In the genomic region with DNA sequence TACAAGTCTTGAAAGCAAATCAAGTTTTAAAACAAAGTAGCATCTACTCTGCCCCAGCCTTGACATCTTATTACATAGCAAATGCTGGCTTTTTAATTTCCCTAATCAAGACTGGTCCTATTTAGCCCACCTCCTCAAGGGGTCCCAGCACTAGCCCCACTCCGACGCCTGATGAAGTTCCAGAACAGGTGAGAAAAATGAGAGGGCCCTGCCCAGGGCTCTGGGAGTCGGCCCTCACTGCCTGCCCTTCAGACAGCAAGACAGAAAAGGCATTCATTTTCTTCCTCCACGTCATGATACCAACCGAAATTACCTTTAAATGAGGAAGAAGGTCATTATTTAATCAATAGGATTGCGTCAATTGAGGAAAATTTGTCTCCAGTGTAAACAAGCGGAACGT, we compare ENCODE assay signal across 22 cellular contexts.
DNase-seq lines count a peak whose midpoint lies in the region; ATAC-seq, FAIRE-seq and TF ChIP-seq lines count a peak whose summit lies in the region.
"Had no signal": no experiment of that assay in that cellular context is flagged by ENCODE, and none has a peak within 500 bp of the region (broad histone marks: within the 10 kb centered on the region; RNA-seq: fewer than 3 reads in every experiment).

No MANE protein-coding gene starts in this region.

- no peaks in the 10 kb centered on the region for H3K79me2 ChIP-seq in H1 (ENCODE audit: control insufficient read depth in 1 of 2, insufficient read depth in 2 of 2, low read length in 2 of 2)

- intact Hi-C loops in posterior vena cava (cut with DNase I): loop anchor here in 1 of 2 donors (10.0 kb wide), 1 partner anchor 88 kb away; no protein-coding TSS in a partner anchor

- H4K5ac ChIP-seq in H1 (ENCODE audit: insufficient read length, low read depth, low read length): no peak overlapping the region

- CTCF ChIA-PET in H1 (lab: Charles Lee; ENCODE audit: partially characterized antibody): interaction anchor here (4.0 to 20.1 kb wide), 3 partner anchors 9 to 203 kb away, joined by 22 to 890 read pairs (median 33); no protein-coding TSS in a partner anchor

- 89% methylated on average over 8 of the region's 8 CpGs; no CpG with 5 or more reads in 1 of the 2 experiments for WGBS in H1 (ENCODE audit: extremely low coverage in 1 of 2, insufficient coverage in 1 of 2, insufficient read length in 1 of 2, insufficient replicate concordance in 2 of 2, low coverage in 1 of 2, low lambda C conversion rate in 2 of 2, missing lambda C conversion rate in 1 of 2), 2 experiments

- 0 out of 2 replicates have a peak overlapping the region, but pooled peaks have one; percentile 16 for H2AFZ ChIP-seq in H1 (ENCODE audit: low read length)

- TF ChIP-seq CTCF in H1 (IDR thresholded peaks at IDR 0.05; ENCODE audit: control extremely low read depth in 1 of 3, insufficient read depth in 1 of 3, low read depth in 1 of 3, low read length in 3 of 3): no peak
- TF ChIP-seq CTCF in nephron progenitor cell (IDR thresholded peaks at IDR 0.05): no peak
- no peak for TF ChIP-seq CTCF in type B pancreatic cell (conservative IDR thresholded peaks at IDR 0.05)

- peaks cover 0 to 7% (median 1%) of the 10 kb centered on the region in 4 experiments; a peak in 2 of 7 replicates for H3K4me1 ChIP-seq in H1 (replicated peaks in 1 of 4; ENCODE audit: control insufficient read depth in 3 of 4, insufficient read depth in 4 of 4, low read length in 3 of 4)
- H3K4me1 ChIP-seq: HAP-1 had no signal

- peak overlapping the region; percentile 1 for H3K27ac Mint-ChIP-seq in nephron progenitor cell
- no peak overlapping the region for H3K27ac Mint-ChIP-seq in type B pancreatic cell
- H3K27ac Mint-ChIP-seq: CD4-positive, alpha-beta T cell had no signal

- no peaks in the 10 kb centered on the region for H3K79me1 ChIP-seq in H1 (ENCODE audit: low read depth, low read length)

- DNase-seq in NCI-H748 (lab: John Stamatoyannopoulos, UW; ENCODE audit: unreplicated experiment): peak; percentile 74
- DNase-seq in NCI-H748 treated with DMSO at 0.1 percent for 48 hours (lab: John Stamatoyannopoulos, UW): no peak
- DNase-seq in H1 (ENCODE audit: low read depth in 1 of 2, low spot score in 2 of 2): no peak
- DNase-seq in nephron progenitor cell: no peak
- DNase-seq in type B pancreatic cell (ENCODE audit: extremely low spot score, unreplicated experiment): no peak
- DNase-seq in NCI-H2196 (lab: John Stamatoyannopoulos, UW; ENCODE audit: unreplicated experiment): no peak
- DNase-seq in posterior vena cava (ENCODE audit: low spot score): no peak
- DNase-seq: AML-193; Caco-2; CD4-positive, alpha-beta T cell; DMS153; DMS79; GDM1; IMR-90 had no signal

- H2BK5ac ChIP-seq in H1 (ENCODE audit: low read depth, low read length): no peak overlapping the region

- no peak overlapping the region for H3K4me3 ChIP-seq in H1 (ENCODE audit: extremely low read depth in 1 of 4, insufficient read depth in 2 of 4, low read depth in 3 of 4, low read length in 4 of 4)
- H3K4me3 ChIP-seq: A549, HAP-1 had no signal

- H3K18ac ChIP-seq in H1 (ENCODE audit: extremely low read depth, low read length): no peak overlapping the region

- no peaks in the 10 kb centered on the region for H3K36me3 ChIP-seq in H1 (ENCODE audit: control insufficient read depth in 2 of 4, insufficient read depth in 4 of 4, low read length in 3 of 4)
- H3K36me3 ChIP-seq: HAP-1 had no signal

- H3K23ac ChIP-seq in H1 (ENCODE audit: insufficient read length): no peak overlapping the region

- H3K4me3 Mint-ChIP-seq in nephron progenitor cell: peak overlapping the region; percentile 2
- peak overlapping the region; percentile 12 for H3K4me3 Mint-ChIP-seq in type B pancreatic cell
- H3K4me3 Mint-ChIP-seq: CD4-positive, alpha-beta T cell had no signal

- H3K56ac ChIP-seq in H1 (replicated peaks; ENCODE audit: insufficient read length, low read depth, low read length): no peak overlapping the region

- H3K14ac ChIP-seq in H1 (ENCODE audit: insufficient read length): no peak overlapping the region

- H3K23me2 ChIP-seq in H1 (ENCODE audit: low read depth, low read length): no peaks in the 10 kb centered on the region

- FAIRE-seq in H1 (lab: Jason Lieb, UNC): no peak
- FAIRE-seq: A549, GM12892, GM18507, HTR-8/SVneo had no signal

- H3K9me3 Mint-ChIP-seq in nephron progenitor cell (no peaks in the 10 kb centered on the region), type B pancreatic cell (no peaks in the 10 kb centered on the region)
- H3K9me3 Mint-ChIP-seq: CD4-positive, alpha-beta T cell had no signal

- no peak overlapping the region for H2AK5ac ChIP-seq in H1 (ENCODE audit: low read depth, low read length)

- no peak overlapping the region for H4K91ac ChIP-seq in H1 (replicated peaks; ENCODE audit: insufficient read length, low read length)

- no peaks in the 10 kb centered on the region for H3K9me3 ChIP-seq in H1 (ENCODE audit: insufficient read depth in 2 of 2, low read depth in 1 of 2, low read length in 1 of 2)
- H3K9me3 ChIP-seq: A549, Caco-2, HAP-1 had no signal

- POLR2A ChIA-PET in H1 (lab: Charles Lee; ENCODE audit: partially characterized antibody): no interaction called here

- no peak for TF ChIP-seq POLR2A in H1 (IDR thresholded peaks at IDR 0.05; ENCODE audit: control extremely low read depth in 1 of 2, low read depth in 2 of 2, low read length in 2 of 2)

- H3K4me1 Mint-ChIP-seq in nephron progenitor cell (peaks cover 50% of the 10 kb centered on the region), type B pancreatic cell (ENCODE audit: unreplicated experiment) (peaks cover 47% of the 10 kb centered on the region)

- no peak overlapping the region for H2BK15ac ChIP-seq in H1 (ENCODE audit: low read length)

- no peak overlapping the region for H4K8ac ChIP-seq in H1 (ENCODE audit: extremely low read depth, insufficient read depth, low read length)

- no peak for TF ChIP-seq RAD21 in H1 (IDR thresholded peaks at IDR 0.05 in 1 of 2, conservative IDR thresholded peaks at IDR 0.05 in 1 of 2; ENCODE audit: low read depth in 2 of 2, low read length in 2 of 2)

- no peak overlapping the region for H3K27ac ChIP-seq in H1 (ENCODE audit: low read depth, low read length)
- H3K27ac ChIP-seq: 22Rv1, C4-2B had no signal

- H3K27me3 Mint-ChIP-seq in nephron progenitor cell (ENCODE audit: low read depth, poor library complexity) (peaks cover 67% of the 10 kb centered on the region), type B pancreatic cell (peaks cover 9% of the 10 kb centered on the region)

- H3K27me3 ChIP-seq in H1 (replicated peaks in 1 of 4; ENCODE audit: control insufficient read depth in 3 of 4, extremely low read depth in 1 of 4, insufficient read depth in 3 of 4, low read length in 3 of 4): no peaks in the 10 kb centered on the region

- no peak for ATAC-seq in GM21786 (IDR thresholded peaks at IDR 0.05; ENCODE audit: unreplicated experiment)
- ATAC-seq: A549 had no signal

- no peak overlapping the region for H2BK20ac ChIP-seq in H1 (ENCODE audit: low read length)

- no peak overlapping the region for H3K9ac ChIP-seq in H1 (replicated peaks in 1 of 4; ENCODE audit: extremely low read depth in 1 of 4, low read depth in 3 of 4, low read length in 3 of 4)

- H3K36me3 Mint-ChIP-seq in nephron progenitor cell (ENCODE audit: low read depth) (no peaks in the 10 kb centered on the region), type B pancreatic cell (no peaks in the 10 kb centered on the region)

- H3K4me2 ChIP-seq in H1 (ENCODE audit: insufficient read depth in 1 of 2, low read depth in 2 of 2, low read length in 2 of 2): no peak overlapping the region
- H3K4me2 ChIP-seq: A549 had no signal

- H3K4ac ChIP-seq in H1 (replicated peaks; ENCODE audit: insufficient read length, low read depth, low read length): no peak overlapping the region

- H2BK120ac ChIP-seq in H1 (replicated peaks; ENCODE audit: low read depth, low read length): no peak overlapping the region

- H4K20me1 ChIP-seq in H1 (replicated peaks in 1 of 2; ENCODE audit: control insufficient read depth in 1 of 2, insufficient read depth in 2 of 2, low read length in 2 of 2): no peaks in the 10 kb centered on the region

- no peak overlapping the region for H2BK12ac ChIP-seq in H1 (ENCODE audit: low read depth, low read length)

- TF ChIP-seq EP300 in H1 (IDR thresholded peaks at IDR 0.05; ENCODE audit: borderline replicate concordance in 1 of 2, low read depth in 2 of 2, low read length in 2 of 2): no peak

TF ChIP-seq in H1, 55 proteins besides CTCF, POLR2A, EP300 and RAD21:
- TF ChIP-seq SIX5 (IDR thresholded peaks at IDR 0.05; ENCODE audit: low read depth, low read length): no peak
- TF ChIP-seq, protein P1, sequence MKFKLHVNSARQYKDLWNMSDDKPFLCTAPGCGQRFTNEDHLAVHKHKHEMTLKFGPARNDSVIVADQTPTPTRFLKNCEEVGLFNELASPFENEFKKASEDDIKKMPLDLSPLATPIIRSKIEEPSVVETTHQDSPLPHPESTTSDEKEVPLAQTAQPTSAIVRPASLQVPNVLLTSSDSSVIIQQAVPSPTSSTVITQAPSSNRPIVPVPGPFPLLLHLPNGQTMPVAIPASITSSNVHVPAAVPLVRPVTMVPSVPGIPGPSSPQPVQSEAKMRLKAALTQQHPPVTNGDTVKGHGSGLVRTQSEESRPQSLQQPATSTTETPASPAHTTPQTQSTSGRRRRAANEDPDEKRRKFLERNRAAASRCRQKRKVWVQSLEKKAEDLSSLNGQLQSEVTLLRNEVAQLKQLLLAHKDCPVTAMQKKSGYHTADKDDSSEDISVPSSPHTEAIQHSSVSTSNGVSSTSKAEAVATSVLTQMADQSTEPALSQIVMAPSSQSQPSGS (IDR thresholded peaks at IDR 0.05; ENCODE audit: low read length): no peak
- no peak for TF ChIP-seq SIN3A (conservative IDR thresholded peaks at IDR 0.05 in 1 of 2, IDR thresholded peaks at IDR 0.05 in 1 of 2; ENCODE audit: low read depth in 1 of 2, low read length in 2 of 2)
- TF ChIP-seq EGR1 (IDR thresholded peaks at IDR 0.05; ENCODE audit: borderline replicate concordance, low read depth, low read length): no peak
- TF ChIP-seq SP4 (IDR thresholded peaks at IDR 0.05; ENCODE audit: low read length): no peak
- TF ChIP-seq KDM5A (IDR thresholded peaks at IDR 0.05; ENCODE audit: low read length): no peak
- no peak for TF ChIP-seq TEAD4 (IDR thresholded peaks at IDR 0.05; ENCODE audit: low read depth, low read length)
TF ChIP-seq in H1: peak in this region for 0.
